ENCODE assay signal across 19 cellular contexts in the genomic region with DNA sequence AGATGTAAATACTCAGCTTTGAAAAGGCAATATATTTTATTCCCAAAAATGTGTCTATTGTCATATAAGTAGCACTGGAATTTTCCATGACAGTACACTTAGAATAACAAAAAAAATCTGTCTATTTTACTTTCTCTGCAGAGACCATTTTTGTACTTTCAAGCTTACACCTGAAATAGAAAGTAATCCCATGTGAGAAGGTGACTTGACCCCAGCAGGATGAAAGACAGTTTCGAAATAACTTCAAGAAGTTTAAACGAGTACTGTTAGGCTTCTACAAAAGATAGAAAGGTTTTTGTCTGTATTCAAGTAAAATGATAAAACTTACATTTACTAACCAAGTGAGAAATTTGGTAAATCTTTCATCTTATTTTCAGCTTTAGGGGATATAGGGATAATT.
"Had no signal": no experiment of that assay in that cellular context is flagged by ENCODE, and none has a peak within 500 bp of the region (broad histone marks: within the 10 kb centered on the region; RNA-seq: fewer than 3 reads in every experiment).

No MANE protein-coding gene starts in this region.

- H3K79me2 ChIP-seq: parathyroid adenoma had no signal

- H3K27me3 ChIP-seq: gastrocnemius medialis, neutrophil, right lobe of liver, tibial nerve, upper lobe of left lung had no signal

- H3K4me1 ChIP-seq: gastrocnemius medialis, lower lobe of right lung, parathyroid adenoma, right lobe of liver, upper lobe of left lung had no signal

- H3K9me3 ChIP-seq: gastrocnemius medialis, lower lobe of right lung, neutrophil, right lobe of liver, thoracic aorta, tibial nerve, upper lobe of left lung had no signal

- H3K9ac ChIP-seq: parathyroid adenoma had no signal

- FAIRE-seq: endometrium, keratinocyte, small intestine, urothelium cell line had no signal

- H3K4me3 ChIP-seq: gastrocnemius medialis, lower lobe of right lung, right lobe of liver, thoracic aorta, tibial nerve, upper lobe of left lung had no signal

- ATAC-seq: effector memory CD8-positive, alpha-beta T cell; gastrocnemius medialis; left ventricle myocardium superior; lower lobe of right lung; natural killer cell treated with Interleukin-12 subunit alpha and Interleukin-12 subunit beta and Interleukin-15 and Interleukin-18, amount 100 ng/mL, for 72 hours; right lobe of liver; stimulated activated naive B cell treated with anti-CD40 and anti-IgM and Interleukin-4, amounts not matched to agents 10 μg/mL and 1 μg/mL and 100 μg/mL, for 72 hours had no signal

- H3K27ac ChIP-seq: gastrocnemius medialis, lower lobe of right lung, neutrophil, parathyroid adenoma, right lobe of liver, thoracic aorta, tibial nerve, upper lobe of left lung had no signal

- DNase-seq: cortex of kidney; effector memory CD8-positive, alpha-beta T cell; gastrocnemius medialis; left ventricle myocardium superior; lower lobe of right lung; right lobe of liver; small intestine; stimulated activated CD4-positive, alpha-beta T cell treated with anti-CD3 and anti-CD28 coated beads, Interleukin-15, amount 100 ng/mL, for 24 hours; stimulated activated CD4-positive, alpha-beta T cell treated with anti-CD3 and anti-CD28 coated beads, Interleukin-2, amount 100 ng/mL, for 48 hours; stimulated activated naive B cell treated with anti-CD40 and anti-IgM and Interleukin-4, amounts not matched to agents 10 μg/mL and 1 μg/mL and 100 μg/mL, for 72 hours; upper lobe of left lung had no signal

- H2AFZ ChIP-seq: parathyroid adenoma had no signal

- H3K36me3 ChIP-seq: gastrocnemius medialis, lower lobe of right lung, neutrophil, right lobe of liver, thoracic aorta, tibial nerve, upper lobe of left lung had no signal
